Comparison of ENCODE assay signal across 9 cellular contexts in the genomic region with DNA sequence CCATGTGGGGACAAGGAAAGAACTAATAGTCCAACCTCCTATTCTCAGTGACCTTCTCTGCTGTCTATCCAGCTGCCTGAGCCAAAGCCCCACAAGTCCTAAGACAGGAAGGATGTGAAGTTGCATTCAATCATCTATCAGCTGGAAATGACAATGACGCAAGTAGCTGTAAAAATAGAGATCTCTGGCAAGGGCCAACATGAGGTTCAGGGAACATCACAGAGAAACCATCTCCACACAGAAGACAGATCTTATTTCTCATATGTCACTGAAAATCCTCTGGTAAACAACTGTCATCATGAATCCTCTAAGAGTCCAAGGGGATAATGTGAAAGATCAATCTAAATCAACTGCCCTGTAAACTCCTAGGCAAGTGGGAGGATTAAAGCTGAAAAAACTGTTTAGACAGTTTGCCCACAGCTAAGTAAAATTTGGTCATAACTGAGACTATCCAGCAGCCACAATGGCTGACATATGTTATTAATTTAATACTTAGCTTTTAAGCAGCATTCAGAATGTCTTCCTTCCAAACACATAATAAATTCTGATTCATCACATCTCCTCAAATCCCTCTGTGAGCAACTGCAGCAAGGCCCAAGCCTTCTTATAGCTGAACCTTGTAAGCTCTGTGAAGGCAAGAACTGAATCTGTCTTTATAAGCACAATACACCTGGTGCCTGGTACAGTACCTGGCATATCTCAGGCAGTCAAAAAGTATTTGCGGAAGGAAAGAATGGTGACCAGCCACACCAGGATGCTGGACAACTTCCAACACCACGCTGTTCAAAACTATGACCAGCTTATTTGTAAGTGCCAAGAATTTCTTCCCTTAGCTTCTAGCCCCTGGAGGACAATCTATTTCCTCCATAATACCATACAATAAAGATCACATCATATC. TPM values are rescaled to one million over a fixed set of nuclear protein-coding genes. Genes with fewer than 3 reads are reported as not detected.
DNase-seq lines count a peak whose midpoint lies in the region; ATAC-seq and TF ChIP-seq lines count a peak whose summit lies in the region.
"Had no signal": no experiment of that assay in that cellular context is flagged by ENCODE, and none has a peak within 500 bp of the region (broad histone marks: within the 10 kb centered on the region; RNA-seq: fewer than 3 reads in every experiment).

No MANE protein-coding gene starts in this region.

- ATAC-seq in left ventricle myocardium superior = peak; percentile 90
- no peak for ATAC-seq in HG03442 (IDR thresholded peaks at IDR 0.05; ENCODE audit: unreplicated experiment)

- peak; percentile 83 for DNase-seq in HFFc6
- no peak for DNase-seq in ascending aorta (ENCODE audit: low spot score in 2 of 2)
- DNase-seq in left ventricle myocardium superior = no peak
- peak; percentile 21 for DNase-seq in smooth muscle cell of the brain vasculature (ENCODE audit: low read depth, low spot score)
- no peak for DNase-seq in kidney tubule cell (ENCODE audit: low spot score)
- DNase-seq in NCI-H2081 treated with DMSO at 0.1 percent for 48 hours (lab: John Stamatoyannopoulos, UW) = no peak
- no peak for DNase-seq in stimulated activated CD4-positive, alpha-beta T cell treated with anti-CD3 and anti-CD28 coated beads, Interleukin-12 subunit alpha, Interleukin-12 subunit beta, amount 100 ng/mL, for 4 hours
- DNase-seq: effector memory CD4-positive, alpha-beta T cell had no signal

- H3K27ac ChIP-seq in ascending aorta = peak overlapping the region; percentile 27 to 40

- TF ChIP-seq CTCF in HFFc6 (IDR thresholded peaks at IDR 0.05) (0 out of 2 replicates have a peak, but pooled peaks have one; percentile 5), ascending aorta (IDR thresholded peaks at IDR 0.05) (no peak)

- peaks cover 55% of the 10 kb centered on the region for H3K4me1 Mint-ChIP-seq in HFFc6 (ENCODE audit: low read depth)

- intact Hi-C loops in ascending aorta (cut with DNase I) (no loop called here), left ventricle myocardium superior (cut with micrococcal nuclease) (no loop called here)

- no peaks in the 10 kb centered on the region for H3K27me3 Mint-ChIP-seq in HFFc6 (ENCODE audit: insufficient read depth)

- H3K4me3 Mint-ChIP-seq in HFFc6 = peak overlapping the region; percentile 31

- peaks cover 3 to 5% of the 10 kb centered on the region in 2 donors for H3K36me3 ChIP-seq in ascending aorta

- H3K4me1 ChIP-seq in ascending aorta = no peaks in the 10 kb centered on the region

- no peaks in the 10 kb centered on the region for H3K9me3 Mint-ChIP-seq in HFFc6

- H3K27ac Mint-ChIP-seq in HFFc6 = peak overlapping the region; percentile 85

- no peak overlapping the region for H3K4me3 ChIP-seq in ascending aorta

- H3K9me3 ChIP-seq in ascending aorta = no peaks in the 10 kb centered on the region

- peaks cover 17% of the 10 kb centered on the region for H3K36me3 Mint-ChIP-seq in HFFc6 (ENCODE audit: low read depth)

- no peaks in the 10 kb centered on the region for H3K27me3 ChIP-seq in ascending aorta

RNA-seq across cellular contexts. Expression of gene ALG9, which starts 52.0 kb away (rescaled TPM):
- 10 to 100 TPM; 31.1 to 44.2 (median 36.5) TPM for total RNA-seq in HFFc6 (2021; fragmentation: NEBNext Ultra II Directional; extraction: Animal tissue kit (Norgen Biotek cat#: 25700))
- 16.8 TPM for total RNA-seq in ascending aorta
- total RNA-seq in left ventricle myocardium superior = 15.2 TPM

RNA-seq across cellular contexts. Expression of gene PPP2R1B, which starts 53.2 kb away (rescaled TPM):
- 10 to 100 TPM; 41.6 to 50.9 (median 44.3) TPM for total RNA-seq in HFFc6 (2021; fragmentation: NEBNext Ultra II Directional; extraction: Animal tissue kit (Norgen Biotek cat#: 25700))
- total RNA-seq in ascending aorta (7.7 TPM), left ventricle myocardium superior (7.4 TPM)

RNA-seq across cellular contexts. Expression of gene FDXACB1, which starts 59.6 kb away (rescaled TPM):
- total RNA-seq in HFFc6 (2021; fragmentation: NEBNext Ultra II Directional; extraction: Animal tissue kit (Norgen Biotek cat#: 25700)) = 1 to 10 TPM; 1.4 to 2.4 (median 2.0) TPM
- total RNA-seq in ascending aorta (0.53 TPM), left ventricle myocardium superior (1.3 TPM)

RNA-seq across cellular contexts. Expression of gene CFAP68, which starts 59.9 kb away (rescaled TPM):
- total RNA-seq in HFFc6 (2021; fragmentation: NEBNext Ultra II Directional; extraction: Animal tissue kit (Norgen Biotek cat#: 25700)) = 10 to 100 TPM; 10.3 to 15.6 (median 12.5) TPM
- total RNA-seq in ascending aorta (not detected), left ventricle myocardium superior (26.1 TPM)

Comparison
In these comparisons a context has a peak if more than half of its experiments do, and no peak if none do; other contexts are left out.
1. DNase-seq: peak in HFFc6 (single experiment) and smooth muscle cell of the brain vasculature (single experiment); none in ascending aorta (0 of 2), left ventricle myocardium superior (single experiment), kidney tubule cell (single experiment), NCI-H2081 treated with DMSO at 0.1 percent for 48 hours (single experiment) and stimulated activated CD4-positive, alpha-beta T cell treated with anti-CD3 and anti-CD28 coated beads, Interleukin-12 subunit alpha, Interleukin-12 subunit beta, amount 100 ng/mL, for 4 hours (single experiment).